2 cellular contexts compared by ENCODE assay signal in the genomic region with DNA sequence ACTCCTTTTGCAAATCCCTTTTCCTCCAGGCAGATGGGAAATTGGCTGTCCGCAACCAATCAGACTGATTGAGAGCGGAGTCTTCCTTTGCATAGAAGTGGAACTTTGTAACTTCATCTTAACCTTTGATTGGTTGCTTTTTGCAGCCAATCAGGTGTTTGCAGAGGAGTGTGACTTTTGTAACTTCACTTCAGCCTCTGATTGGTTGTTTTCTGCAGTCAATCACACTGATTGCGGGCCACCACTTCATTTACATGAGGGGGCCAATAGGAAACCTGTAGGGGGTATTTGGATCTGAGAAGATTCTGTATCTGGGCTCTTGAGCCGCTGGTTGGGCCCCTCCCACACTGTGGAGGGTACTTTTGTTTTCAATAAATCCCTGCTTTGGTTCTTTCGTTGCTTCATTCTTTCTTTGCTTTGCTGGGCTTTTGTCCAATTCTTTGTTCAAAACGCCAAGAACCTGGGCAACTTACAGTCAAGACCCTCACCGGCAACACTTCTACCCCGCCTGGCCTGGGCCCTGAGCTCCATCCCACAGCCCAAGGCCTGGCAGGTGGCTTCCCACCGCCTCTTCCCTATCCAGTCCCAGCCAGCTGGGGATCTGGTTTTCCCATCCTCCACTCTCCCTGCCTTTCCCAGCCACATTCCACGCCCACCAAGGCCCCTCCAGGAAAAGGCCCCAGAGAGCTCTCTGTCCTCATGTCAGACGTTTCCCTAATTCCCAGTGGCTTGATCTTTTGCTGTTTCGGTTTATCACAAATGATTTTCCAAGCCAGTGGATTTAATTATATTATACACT.
TF ChIP-seq lines count a peak whose summit lies in the region.

No MANE protein-coding gene starts in this region.

TF ChIP-seq in HEK293, 187 proteins besides CTCF, POLR2A, EP300 and RAD21:
- TF ChIP-seq EGR2 (tag by site-specific recombination; IDR thresholded peaks at IDR 0.05; ENCODE audit: low read depth) (peak; percentile 23; the same call in 1 of the 2 replicates), ZNF211 (tag by site-specific recombination; IDR thresholded peaks at IDR 0.05; ENCODE audit: low read depth) (no peak), MZF1 (tag by site-specific recombination; IDR thresholded peaks at IDR 0.05; ENCODE audit: borderline replicate concordance) (no peak), ZSCAN30 (tag by site-specific recombination; IDR thresholded peaks at IDR 0.05) (no peak), ZNF585B (tag by site-specific recombination; IDR thresholded peaks at IDR 0.05) (no peak), FEZF1 (tag by site-specific recombination; IDR thresholded peaks at IDR 0.05) (peak; percentile 43; the same call in 1 of the 2 replicates), RBAK (tag by site-specific recombination; IDR thresholded peaks at IDR 0.05) (no peak), ZNF239 (tag by site-specific recombination; IDR thresholded peaks at IDR 0.05) (no peak), ZNF629 (tag by site-specific recombination; IDR thresholded peaks at IDR 0.05) (no peak), ZNF664 (tag by site-specific recombination; IDR thresholded peaks at IDR 0.05) (no peak), ZNF10 (tag by site-specific recombination; IDR thresholded peaks at IDR 0.05) (no peak)
- TF ChIP-seq, protein P1, sequence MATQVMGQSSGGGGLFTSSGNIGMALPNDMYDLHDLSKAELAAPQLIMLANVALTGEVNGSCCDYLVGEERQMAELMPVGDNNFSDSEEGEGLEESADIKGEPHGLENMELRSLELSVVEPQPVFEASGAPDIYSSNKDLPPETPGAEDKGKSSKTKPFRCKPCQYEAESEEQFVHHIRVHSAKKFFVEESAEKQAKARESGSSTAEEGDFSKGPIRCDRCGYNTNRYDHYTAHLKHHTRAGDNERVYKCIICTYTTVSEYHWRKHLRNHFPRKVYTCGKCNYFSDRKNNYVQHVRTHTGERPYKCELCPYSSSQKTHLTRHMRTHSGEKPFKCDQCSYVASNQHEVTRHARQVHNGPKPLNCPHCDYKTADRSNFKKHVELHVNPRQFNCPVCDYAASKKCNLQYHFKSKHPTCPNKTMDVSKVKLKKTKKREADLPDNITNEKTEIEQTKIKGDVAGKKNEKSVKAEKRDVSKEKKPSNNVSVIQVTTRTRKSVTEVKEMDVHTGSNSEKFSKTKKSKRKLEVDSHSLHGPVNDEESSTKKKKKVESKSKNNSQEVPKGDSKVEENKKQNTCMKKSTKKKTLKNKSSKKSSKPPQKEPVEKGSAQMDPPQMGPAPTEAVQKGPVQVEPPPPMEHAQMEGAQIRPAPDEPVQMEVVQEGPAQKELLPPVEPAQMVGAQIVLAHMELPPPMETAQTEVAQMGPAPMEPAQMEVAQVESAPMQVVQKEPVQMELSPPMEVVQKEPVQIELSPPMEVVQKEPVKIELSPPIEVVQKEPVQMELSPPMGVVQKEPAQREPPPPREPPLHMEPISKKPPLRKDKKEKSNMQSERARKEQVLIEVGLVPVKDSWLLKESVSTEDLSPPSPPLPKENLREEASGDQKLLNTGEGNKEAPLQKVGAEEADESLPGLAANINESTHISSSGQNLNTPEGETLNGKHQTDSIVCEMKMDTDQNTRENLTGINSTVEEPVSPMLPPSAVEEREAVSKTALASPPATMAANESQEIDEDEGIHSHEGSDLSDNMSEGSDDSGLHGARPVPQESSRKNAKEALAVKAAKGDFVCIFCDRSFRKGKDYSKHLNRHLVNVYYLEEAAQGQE (tag by site-specific recombination; IDR thresholded peaks at IDR 0.05): no peak
- TF ChIP-seq, protein P2, sequence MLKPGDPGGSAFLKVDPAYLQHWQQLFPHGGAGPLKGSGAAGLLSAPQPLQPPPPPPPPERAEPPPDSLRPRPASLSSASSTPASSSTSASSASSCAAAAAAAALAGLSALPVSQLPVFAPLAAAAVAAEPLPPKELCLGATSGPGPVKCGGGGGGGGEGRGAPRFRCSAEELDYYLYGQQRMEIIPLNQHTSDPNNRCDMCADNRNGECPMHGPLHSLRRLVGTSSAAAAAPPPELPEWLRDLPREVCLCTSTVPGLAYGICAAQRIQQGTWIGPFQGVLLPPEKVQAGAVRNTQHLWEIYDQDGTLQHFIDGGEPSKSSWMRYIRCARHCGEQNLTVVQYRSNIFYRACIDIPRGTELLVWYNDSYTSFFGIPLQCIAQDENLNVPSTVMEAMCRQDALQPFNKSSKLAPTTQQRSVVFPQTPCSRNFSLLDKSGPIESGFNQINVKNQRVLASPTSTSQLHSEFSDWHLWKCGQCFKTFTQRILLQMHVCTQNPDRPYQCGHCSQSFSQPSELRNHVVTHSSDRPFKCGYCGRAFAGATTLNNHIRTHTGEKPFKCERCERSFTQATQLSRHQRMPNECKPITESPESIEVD (tag by site-specific recombination; IDR thresholded peaks at IDR 0.05): no peak
- TF ChIP-seq, protein P3, sequence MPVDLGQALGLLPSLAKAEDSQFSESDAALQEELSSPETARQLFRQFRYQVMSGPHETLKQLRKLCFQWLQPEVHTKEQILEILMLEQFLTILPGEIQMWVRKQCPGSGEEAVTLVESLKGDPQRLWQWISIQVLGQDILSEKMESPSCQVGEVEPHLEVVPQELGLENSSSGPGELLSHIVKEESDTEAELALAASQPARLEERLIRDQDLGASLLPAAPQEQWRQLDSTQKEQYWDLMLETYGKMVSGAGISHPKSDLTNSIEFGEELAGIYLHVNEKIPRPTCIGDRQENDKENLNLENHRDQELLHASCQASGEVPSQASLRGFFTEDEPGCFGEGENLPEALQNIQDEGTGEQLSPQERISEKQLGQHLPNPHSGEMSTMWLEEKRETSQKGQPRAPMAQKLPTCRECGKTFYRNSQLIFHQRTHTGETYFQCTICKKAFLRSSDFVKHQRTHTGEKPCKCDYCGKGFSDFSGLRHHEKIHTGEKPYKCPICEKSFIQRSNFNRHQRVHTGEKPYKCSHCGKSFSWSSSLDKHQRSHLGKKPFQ (tag by site-specific recombination; IDR thresholded peaks at IDR 0.05): no peak

TF ChIP-seq in H1, 55 proteins besides CTCF, POLR2A, EP300 and RAD21:
- TF ChIP-seq CHD2 (IDR thresholded peaks at IDR 0.05; ENCODE audit: low read length) (no peak), SP1 (IDR thresholded peaks at IDR 0.05; ENCODE audit: low read depth, low read length) (peak; percentile 72), BACH1 (IDR thresholded peaks at IDR 0.05; ENCODE audit: low read length) (no peak), TCF12 (IDR thresholded peaks at IDR 0.05; ENCODE audit: low read depth, low read length) (0 out of 2 replicates have a peak, but pooled peaks have one; percentile 7), POLR2AphosphoS5 (IDR thresholded peaks at IDR 0.05; ENCODE audit: low read depth, low read length) (no peak), YY1 (IDR thresholded peaks at IDR 0.05; ENCODE audit: low read depth, low read length) (no peak), NANOG (IDR thresholded peaks at IDR 0.05; ENCODE audit: insufficient read depth, low read depth, low read length, poor library complexity, severe bottlenecking) (no peak), ASH2L (IDR thresholded peaks at IDR 0.05; ENCODE audit: low read length) (peak; percentile 46), POU5F1 (IDR thresholded peaks at IDR 0.05; ENCODE audit: low read depth, low read length) (no peak), BCL11A (IDR thresholded peaks at IDR 0.05; ENCODE audit: low read depth in 2 of 2, low read length in 2 of 2) (no peak), KDM1A (IDR thresholded peaks at IDR 0.05; ENCODE audit: borderline replicate concordance, low read length) (no peak), TAF1 (IDR thresholded peaks at IDR 0.05; ENCODE audit: low read depth, low read length) (no peak), EGR1 (IDR thresholded peaks at IDR 0.05; ENCODE audit: borderline replicate concordance, low read depth, low read length) (no peak), TEAD4 (IDR thresholded peaks at IDR 0.05; ENCODE audit: low read depth, low read length) (peak; percentile 74), RXRA (IDR thresholded peaks at IDR 0.05; ENCODE audit: insufficient read depth, low read depth, low read length) (no peak), SP2 (IDR thresholded peaks at IDR 0.05; ENCODE audit: low read length) (no peak), SIN3A (conservative IDR thresholded peaks at IDR 0.05 in 1 of 2, IDR thresholded peaks at IDR 0.05 in 1 of 2; ENCODE audit: low read depth in 1 of 2, low read length in 2 of 2) (no peak)
- TF ChIP-seq, protein P4, sequence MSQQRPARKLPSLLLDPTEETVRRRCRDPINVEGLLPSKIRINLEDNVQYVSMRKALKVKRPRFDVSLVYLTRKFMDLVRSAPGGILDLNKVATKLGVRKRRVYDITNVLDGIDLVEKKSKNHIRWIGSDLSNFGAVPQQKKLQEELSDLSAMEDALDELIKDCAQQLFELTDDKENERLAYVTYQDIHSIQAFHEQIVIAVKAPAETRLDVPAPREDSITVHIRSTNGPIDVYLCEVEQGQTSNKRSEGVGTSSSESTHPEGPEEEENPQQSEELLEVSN (IDR thresholded peaks at IDR 0.05): peak; percentile 91
- TF ChIP-seq, protein P5, sequence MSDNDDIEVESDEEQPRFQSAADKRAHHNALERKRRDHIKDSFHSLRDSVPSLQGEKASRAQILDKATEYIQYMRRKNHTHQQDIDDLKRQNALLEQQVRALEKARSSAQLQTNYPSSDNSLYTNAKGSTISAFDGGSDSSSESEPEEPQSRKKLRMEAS (IDR thresholded peaks at IDR 0.05): peak; percentile 56
